ENCODE assay signal across 10 cellular contexts in genomic region chr5:136018814-136019777, GRCh38. TPM values are rescaled to one million over a fixed set of nuclear protein-coding genes. Genes with fewer than 3 reads are reported as not detected.
A peak's percentile ranks its signal among the peaks of the same experiment; 100 is the strongest.
DNase-seq lines count a peak whose midpoint lies in the region; ATAC-seq, FAIRE-seq and TF ChIP-seq lines count a peak whose summit lies in the region.
"Had no signal": no experiment of that assay in that cellular context is flagged by ENCODE, and none has a peak within 500 bp of the region (broad histone marks: within the 10 kb centered on the region; RNA-seq: fewer than 3 reads in every experiment).

No MANE protein-coding gene starts in this region.

- peak; percentile 55 for TF ChIP-seq CTCF in cardiac muscle cell (IDR thresholded peaks at IDR 0.05; ENCODE audit: low read depth, low read length)

- H3K4me3 ChIP-seq in cardiac muscle cell = no peak overlapping the region
- H3K4me3 ChIP-seq in skeletal muscle tissue (ENCODE audit: low read length in 3 of 3) = no peak overlapping the region

- H3K36me3 ChIP-seq in cardiac muscle cell = no peaks in the 10 kb centered on the region
- H3K36me3 ChIP-seq in skeletal muscle tissue (ENCODE audit: control insufficient read depth in 3 of 3, insufficient read depth in 3 of 3, low read length in 3 of 3) = no peaks in the 10 kb centered on the region

- no peak overlapping the region for H3K9ac ChIP-seq in skeletal muscle tissue (ENCODE audit: low read depth in 1 of 3, low read length in 3 of 3)

- H3K27ac ChIP-seq in cardiac muscle cell (no peak overlapping the region), skeletal muscle tissue (ENCODE audit: low read depth, low read length) (peak overlapping the region; percentile 65)

- DNase-seq in ELR (ENCODE audit: low read depth) (peak; percentile 97), cardiac muscle cell (ENCODE audit: low read depth in 1 of 2, low spot score in 1 of 2) (peak in 1 of 2 donors; percentile 98), DMS53 treated with DMSO at 0.1 percent for 48 hours (lab: John Stamatoyannopoulos, UW; ENCODE audit: unreplicated experiment) (no peak), anterior cingulate cortex (lab: John Stamatoyannopoulos, UW) (no peak), NCI-H526 (lab: John Stamatoyannopoulos, UW) (no peak)
- DNase-seq: activated CD4-positive, alpha-beta T cell treated with anti-CD3 and anti-CD28 coated beads, Interleukin-2, amount 50 U/mL, for 1 hour; NCI-H2081 treated with DMSO at 0.1 percent for 48 hours had no signal

- no peak for ATAC-seq in GM21723 (IDR thresholded peaks at IDR 0.05; ENCODE audit: unreplicated experiment)

- H3K27me3 ChIP-seq in cardiac muscle cell (no peaks in the 10 kb centered on the region), skeletal muscle tissue (ENCODE audit: control insufficient read depth in 3 of 3, insufficient read depth in 3 of 3, low read length in 3 of 3) (no peaks in the 10 kb centered on the region)

- FAIRE-seq in TTC549 (lab: Jason Lieb, UNC) = peak; percentile 89

- H3K4me1 ChIP-seq in cardiac muscle cell (ENCODE audit: low read depth) = no peaks in the 10 kb centered on the region
- peaks cover 20 to 31% (median 26%) of the 10 kb centered on the region in 3 donors for H3K4me1 ChIP-seq in skeletal muscle tissue (ENCODE audit: control insufficient read depth in 3 of 3, insufficient read depth in 3 of 3, low read length in 3 of 3)

- H3K9me3 ChIP-seq in cardiac muscle cell (ENCODE audit: low read depth) (no peaks in the 10 kb centered on the region), skeletal muscle tissue (ENCODE audit: control insufficient read depth in 3 of 3, low read length in 3 of 3) (no peaks in the 10 kb centered on the region)

RNA-seq across cellular contexts. Expression of gene TGFBI, which starts 9.7 kb away (rescaled TPM):
- total RNA-seq in cardiac muscle cell (2.9 and 9.0 TPM in 2 replicates), skeletal muscle tissue (204 TPM)
- polyA plus RNA-seq in cardiac muscle cell = 1.6 and 10.2 TPM in 2 replicates

Comparison
In these comparisons a context has a peak if more than half of its experiments do, and no peak if none do; other contexts are left out.
1. RNA of gene TGFBI, which starts 9.7 kb away (total RNA-seq): 204 TPM in skeletal muscle tissue (single experiment); 2.9 to 9.0 TPM in cardiac muscle cell; every median in the first group is over 10 times any median in the second.